2 cellular contexts compared by ENCODE assay signal in the genomic region with DNA sequence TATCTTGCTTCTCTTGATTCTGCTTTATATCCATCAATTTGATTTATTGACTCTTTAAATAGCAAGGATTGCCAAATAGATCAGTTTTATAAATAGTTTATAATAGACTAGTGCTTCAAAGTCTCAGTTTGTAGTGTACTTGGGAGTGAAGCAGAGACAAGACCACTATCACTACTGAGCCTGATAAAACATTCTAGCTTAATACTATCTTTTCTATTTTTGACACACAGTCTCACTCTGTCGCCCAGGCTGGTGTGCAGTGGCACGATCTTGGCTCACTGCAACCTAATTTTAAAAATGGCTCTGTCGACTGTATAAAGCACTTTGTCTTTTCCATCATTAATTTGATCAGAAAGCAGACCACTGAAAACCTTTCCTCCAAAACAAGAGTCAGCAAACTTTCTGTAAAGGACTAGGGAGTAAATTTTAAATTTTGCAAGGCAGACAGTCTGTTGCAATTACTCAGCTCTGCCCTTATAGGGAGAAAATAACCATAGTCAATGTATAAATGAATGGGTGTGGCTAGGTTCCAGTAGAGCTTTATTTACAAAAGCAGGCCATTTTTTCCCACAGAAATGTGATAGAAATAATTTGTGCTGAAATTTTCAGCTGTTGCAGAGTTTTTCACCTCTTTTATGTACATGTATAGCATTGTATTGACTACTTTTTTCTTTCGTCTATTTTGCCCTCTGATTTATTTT.
TF ChIP-seq lines count a peak whose summit lies in the region.

No MANE protein-coding gene starts in this region.

TF ChIP-seq in A549, 52 proteins besides CTCF, POLR2A, EP300 and RAD21 (continued from another document):
- TF ChIP-seq, protein P1, sequence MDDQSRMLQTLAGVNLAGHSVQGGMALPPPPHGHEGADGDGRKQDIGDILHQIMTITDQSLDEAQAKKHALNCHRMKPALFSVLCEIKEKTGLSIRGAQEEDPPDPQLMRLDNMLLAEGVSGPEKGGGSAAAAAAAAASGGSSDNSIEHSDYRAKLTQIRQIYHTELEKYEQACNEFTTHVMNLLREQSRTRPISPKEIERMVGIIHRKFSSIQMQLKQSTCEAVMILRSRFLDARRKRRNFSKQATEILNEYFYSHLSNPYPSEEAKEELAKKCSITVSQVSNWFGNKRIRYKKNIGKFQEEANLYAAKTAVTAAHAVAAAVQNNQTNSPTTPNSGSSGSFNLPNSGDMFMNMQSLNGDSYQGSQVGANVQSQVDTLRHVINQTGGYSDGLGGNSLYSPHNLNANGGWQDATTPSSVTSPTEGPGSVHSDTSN (IDR thresholded peaks at IDR 0.05), result no peak
- no peak for TF ChIP-seq ZSCAN20 (CRISPR knock-in tag; IDR thresholded peaks at IDR 0.05)
- TF ChIP-seq, protein P2, sequence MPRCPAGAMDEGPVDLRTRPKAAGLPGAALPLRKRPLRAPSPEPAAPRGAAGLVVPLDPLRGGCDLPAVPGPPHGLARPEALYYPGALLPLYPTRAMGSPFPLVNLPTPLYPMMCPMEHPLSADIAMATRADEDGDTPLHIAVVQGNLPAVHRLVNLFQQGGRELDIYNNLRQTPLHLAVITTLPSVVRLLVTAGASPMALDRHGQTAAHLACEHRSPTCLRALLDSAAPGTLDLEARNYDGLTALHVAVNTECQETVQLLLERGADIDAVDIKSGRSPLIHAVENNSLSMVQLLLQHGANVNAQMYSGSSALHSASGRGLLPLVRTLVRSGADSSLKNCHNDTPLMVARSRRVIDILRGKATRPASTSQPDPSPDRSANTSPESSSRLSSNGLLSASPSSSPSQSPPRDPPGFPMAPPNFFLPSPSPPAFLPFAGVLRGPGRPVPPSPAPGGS (IDR thresholded peaks at IDR 0.05), result no peak
- TF ChIP-seq, protein P3, sequence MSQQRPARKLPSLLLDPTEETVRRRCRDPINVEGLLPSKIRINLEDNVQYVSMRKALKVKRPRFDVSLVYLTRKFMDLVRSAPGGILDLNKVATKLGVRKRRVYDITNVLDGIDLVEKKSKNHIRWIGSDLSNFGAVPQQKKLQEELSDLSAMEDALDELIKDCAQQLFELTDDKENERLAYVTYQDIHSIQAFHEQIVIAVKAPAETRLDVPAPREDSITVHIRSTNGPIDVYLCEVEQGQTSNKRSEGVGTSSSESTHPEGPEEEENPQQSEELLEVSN (IDR thresholded peaks at IDR 0.05; ENCODE audit: borderline replicate concordance, low read depth), result no peak
- no peak for TF ChIP-seq FOXS1 (CRISPR knock-in tag; IDR thresholded peaks at IDR 0.05)

TF ChIP-seq in WTC11, 78 proteins besides CTCF, POLR2A, EP300 and RAD21 (continued from another document):
- TF ChIP-seq, protein P4, sequence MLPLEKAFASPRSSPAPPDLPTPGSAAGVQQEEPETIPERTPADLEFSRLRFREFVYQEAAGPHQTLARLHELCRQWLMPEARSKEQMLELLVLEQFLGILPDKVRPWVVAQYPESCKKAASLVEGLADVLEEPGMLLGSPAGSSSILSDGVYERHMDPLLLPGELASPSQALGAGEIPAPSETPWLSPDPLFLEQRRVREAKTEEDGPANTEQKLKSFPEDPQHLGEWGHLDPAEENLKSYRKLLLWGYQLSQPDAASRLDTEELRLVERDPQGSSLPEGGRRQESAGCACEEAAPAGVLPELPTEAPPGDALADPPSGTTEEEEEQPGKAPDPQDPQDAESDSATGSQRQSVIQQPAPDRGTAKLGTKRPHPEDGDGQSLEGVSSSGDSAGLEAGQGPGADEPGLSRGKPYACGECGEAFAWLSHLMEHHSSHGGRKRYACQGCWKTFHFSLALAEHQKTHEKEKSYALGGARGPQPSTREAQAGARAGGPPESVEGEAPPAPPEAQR (CRISPR knock-in tag; IDR thresholded peaks at IDR 0.05), result no peak
- TF ChIP-seq, protein P5, sequence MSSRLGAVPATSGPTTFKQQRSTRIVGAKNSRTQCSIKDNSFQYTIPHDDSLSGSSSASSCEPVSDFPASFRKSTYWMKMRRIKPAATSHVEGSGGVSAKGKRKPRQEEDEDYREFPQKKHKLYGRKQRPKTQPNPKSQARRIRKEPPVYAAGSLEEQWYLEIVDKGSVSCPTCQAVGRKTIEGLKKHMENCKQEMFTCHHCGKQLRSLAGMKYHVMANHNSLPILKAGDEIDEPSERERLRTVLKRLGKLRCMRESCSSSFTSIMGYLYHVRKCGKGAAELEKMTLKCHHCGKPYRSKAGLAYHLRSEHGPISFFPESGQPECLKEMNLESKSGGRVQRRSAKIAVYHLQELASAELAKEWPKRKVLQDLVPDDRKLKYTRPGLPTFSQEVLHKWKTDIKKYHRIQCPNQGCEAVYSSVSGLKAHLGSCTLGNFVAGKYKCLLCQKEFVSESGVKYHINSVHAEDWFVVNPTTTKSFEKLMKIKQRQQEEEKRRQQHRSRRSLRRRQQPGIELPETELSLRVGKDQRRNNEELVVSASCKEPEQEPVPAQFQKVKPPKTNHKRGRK (CRISPR knock-in tag; IDR thresholded peaks at IDR 0.05; ENCODE audit: borderline replicate concordance), result no peak
- no peak for TF ChIP-seq TEAD1 (CRISPR knock-in tag; IDR thresholded peaks at IDR 0.05)
